Comparison of ENCODE assay signal across 7 cellular contexts in the genomic region with DNA sequence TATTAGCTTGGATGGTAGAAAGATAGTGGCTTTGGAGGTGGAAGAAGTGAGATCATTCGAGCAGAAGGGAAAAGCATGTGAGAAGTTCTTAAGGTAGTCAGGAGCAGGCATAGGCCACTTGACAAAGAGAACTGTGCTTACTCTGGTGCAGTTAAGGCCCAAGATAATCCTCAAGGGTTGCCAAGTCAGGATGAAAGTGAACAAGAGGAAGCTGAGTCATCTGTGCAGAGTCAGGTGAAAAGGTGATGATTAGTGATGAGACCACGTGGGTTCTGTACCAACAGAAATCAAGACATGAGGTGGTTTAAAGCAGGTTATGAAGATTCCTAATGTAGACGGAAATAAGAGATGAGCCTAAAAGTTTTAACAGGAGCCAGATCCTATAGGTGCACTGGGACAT.
DNase-seq lines count a peak whose midpoint lies in the region; ATAC-seq, FAIRE-seq and TF ChIP-seq lines count a peak whose summit lies in the region.

No MANE protein-coding gene starts in this region.

- no peak overlapping the region for H3K4me3 ChIP-seq in keratinocyte (ENCODE audit: control insufficient read depth in 2 of 3, extremely low read depth in 1 of 3, insufficient read depth in 2 of 3, low read depth in 1 of 3, low read length in 3 of 3)

- DNase-seq in keratinocyte (ENCODE audit: low read depth, low spot score) (peak; percentile 36), kidney glomerular epithelial cell (lab: John Stamatoyannopoulos, UW) (no peak), SIG-M5 (lab: John Stamatoyannopoulos, UW) (no peak), AG20443 (ENCODE audit: low spot score) (no peak)

- peak; percentile 100 for ATAC-seq in GM18907 (IDR thresholded peaks at IDR 0.05; ENCODE audit: unreplicated experiment)
- peak; percentile 99 for ATAC-seq in GM21529 (IDR thresholded peaks at IDR 0.05; ENCODE audit: unreplicated experiment)
- ATAC-seq in HG03175 (IDR thresholded peaks at IDR 0.05; ENCODE audit: unreplicated experiment) = peak; percentile 100

- H3K4me1 ChIP-seq in keratinocyte (ENCODE audit: control insufficient read depth, extremely low read depth, insufficient read depth, low read length) = peaks cover 8% of the 10 kb centered on the region

- H3K27ac ChIP-seq in keratinocyte (ENCODE audit: control insufficient read depth, insufficient read depth, low read length) = no peak overlapping the region

- H3K79me2 ChIP-seq in keratinocyte (ENCODE audit: control insufficient read depth, insufficient read depth, low read length) = no peaks in the 10 kb centered on the region

- no peaks in the 10 kb centered on the region for H3K36me3 ChIP-seq in keratinocyte (ENCODE audit: control insufficient read depth in 2 of 2, extremely low read depth in 1 of 2, insufficient read depth in 2 of 2, low read length in 2 of 2)

- H3K9ac ChIP-seq in keratinocyte (ENCODE audit: control insufficient read depth, extremely low read depth, insufficient read depth, low read length) = no peak overlapping the region

- TF ChIP-seq CTCF in keratinocyte (optimal IDR thresholded peaks at IDR 0.05 in 1 of 3, IDR thresholded peaks at IDR 0.05 in 1 of 3, conservative IDR thresholded peaks at IDR 0.05 in 1 of 3; ENCODE audit: extremely low read depth in 1 of 3, insufficient read depth in 2 of 3, low read length in 3 of 3) = no peak

- no peak overlapping the region for H3K4me2 ChIP-seq in keratinocyte (ENCODE audit: control insufficient read depth, extremely low read depth, insufficient read depth, low read depth, low read length)

- peak; percentile 67 for FAIRE-seq in keratinocyte (lab: Jason Lieb, UNC)

- no peaks in the 10 kb centered on the region for H3K9me3 ChIP-seq in keratinocyte (ENCODE audit: control insufficient read depth, low read depth, low read length)

- no peaks in the 10 kb centered on the region for H3K9me1 ChIP-seq in keratinocyte (ENCODE audit: control insufficient read depth, extremely low read depth, insufficient read depth, low read length)

- H2AFZ ChIP-seq in keratinocyte (ENCODE audit: control insufficient read depth, low read length) = no peak overlapping the region

- H3K27me3 ChIP-seq in keratinocyte (ENCODE audit: control insufficient read depth, extremely low read depth, insufficient read depth, low read length) = no peaks in the 10 kb centered on the region

- H4K20me1 ChIP-seq in keratinocyte (ENCODE audit: control insufficient read depth, extremely low read depth, insufficient read depth, low read length) = no peaks in the 10 kb centered on the region

- dilution Hi-C loops in keratinocyte (cut with MboI; ENCODE audit: extremely low pct_ligation_motif_present, low sequenced_read_pairs) = no loop called here
